Comparison of ENCODE assay signal across 8 cellular contexts in the genomic region with DNA sequence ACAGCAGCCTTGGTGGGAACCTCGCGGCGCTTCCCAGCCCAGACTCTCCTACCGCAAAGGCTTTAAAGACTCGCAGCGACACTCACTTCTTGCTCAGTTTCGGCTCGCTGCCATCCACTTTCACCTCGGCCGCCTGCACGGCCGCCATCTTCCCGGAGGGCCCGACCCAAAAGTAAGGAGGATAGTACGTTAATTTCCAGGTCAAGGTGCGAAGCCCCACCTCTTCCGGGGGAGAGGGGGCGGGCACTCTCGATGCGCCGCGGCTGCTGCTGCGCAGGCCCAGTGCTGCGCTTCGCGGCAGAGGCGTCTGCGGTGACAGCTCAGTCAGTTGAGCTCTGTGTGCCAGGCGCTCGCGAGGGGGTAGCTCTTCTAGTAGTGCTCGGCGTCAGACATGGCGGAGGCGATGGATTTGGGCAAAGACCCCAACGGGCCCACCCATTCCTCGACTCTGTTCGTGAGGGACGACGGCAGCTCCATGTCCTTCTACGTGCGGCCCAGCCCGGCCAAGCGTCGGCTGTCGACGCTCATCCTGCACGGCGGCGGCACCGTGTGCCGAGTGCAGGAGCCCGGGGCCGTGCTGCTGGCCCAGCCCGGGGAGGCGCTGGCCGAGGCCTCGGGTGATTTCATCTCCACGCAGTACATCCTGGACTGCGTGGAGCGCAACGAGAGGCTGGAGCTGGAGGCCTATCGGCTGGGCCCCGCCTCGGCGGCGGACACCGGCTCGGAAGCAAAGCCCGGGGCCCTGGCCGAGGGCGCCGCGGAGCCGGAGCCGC. TPM values are rescaled to one million over a fixed set of nuclear protein-coding genes. Genes with fewer than 3 reads are reported as not detected.
DNase-seq lines count a peak whose midpoint lies in the region; ATAC-seq and TF ChIP-seq lines count a peak whose summit lies in the region.

TSS of gene KARS1 (minus strand) at position 174 of the 773 bp plus-strand sequence. CDS start at position 148, 26 bp downstream.
TSS of gene TERF2IP (plus strand) at position 282 of the 773 bp plus-strand sequence. CDS start at position 392, 110 bp downstream.

- H3K36me3 ChIP-seq in right atrium auricular region (peaks cover 5% of the 10 kb centered on the region), uterus (no peaks in the 10 kb centered on the region)

- H3K27ac ChIP-seq in right atrium auricular region (peak within 1 kb of the TSS; percentile 96 to 99), uterus (peak within 1 kb of the TSS; percentile 92 to 96)

- ATAC-seq in HG02885 (IDR thresholded peaks at IDR 0.05; ENCODE audit: poor library complexity, unreplicated experiment) = peak; percentile 85

- no peaks in the 10 kb centered on the region for H3K9me3 ChIP-seq in right atrium auricular region
- no peaks in the 10 kb centered on the region for H3K9me3 ChIP-seq in uterus

- peaks cover 0 to 56% of the 10 kb centered on the region in 2 donors for H3K4me1 ChIP-seq in right atrium auricular region
- peaks cover 5 to 17% of the 10 kb centered on the region in 2 donors for H3K4me1 ChIP-seq in uterus

- TF ChIP-seq POLR2A in GM15510 (IDR thresholded peaks at IDR 0.05; ENCODE audit: borderline replicate concordance, extremely low read depth, insufficient read length) (peak; percentile 96), uterus (IDR thresholded peaks at IDR 0.05) (peak; percentile 95)

- no peaks in the 10 kb centered on the region for H3K27me3 ChIP-seq in right atrium auricular region
- H3K27me3 ChIP-seq in uterus = no peaks in the 10 kb centered on the region

- TF ChIP-seq CTCF in right atrium auricular region (IDR thresholded peaks at IDR 0.05) (no peak), uterus (IDR thresholded peaks at IDR 0.05) (no peak)

- peak; percentile 81 for DNase-seq in NCI-H1694 treated with DMSO at 0.1 percent for 48 hours (lab: John Stamatoyannopoulos, UW)
- DNase-seq in T-helper 2 cell = peak; percentile 89 to 98 (median 93)
- peak; percentile 73 to 97 (median 93) for DNase-seq in anterior cingulate cortex (lab: John Stamatoyannopoulos, UW)
- DNase-seq in right atrium auricular region (ENCODE audit: low spot score) = peak; percentile 93
- peak; percentile 75 for DNase-seq in pulmonary artery endothelial cell (ENCODE audit: low read depth, low spot score)
- DNase-seq in uterus = peak; percentile 90 to 94

- intact Hi-C loops in uterus (cut with DNase I; ENCODE audit: low total_unique reads) = no loop called here

- H3K4me3 ChIP-seq in right atrium auricular region (peak within 1 kb of the TSS; percentile 90 to 92), uterus (peak within 1 kb of the TSS; percentile 90 to 100)

RNA-seq across cellular contexts. Expression of gene KARS1, which starts in this region (rescaled TPM):
- 100 to 1,000 TPM in 1 of 2 donors, 10 to 100 TPM in 1; 88.9 to 100 TPM for total RNA-seq in right atrium auricular region
- 213 and 222 TPM in 2 replicates for total RNA-seq in pulmonary artery endothelial cell
- total RNA-seq in uterus = 100 to 1,000 TPM in 1 of 4 donors, 10 to 100 TPM in 3; 51.8 to 101 (median 87.1) TPM

RNA-seq across cellular contexts. Expression of gene TERF2IP, which starts in this region (rescaled TPM):
- total RNA-seq in right atrium auricular region (10 to 100 TPM; 77.8 to 81.8 TPM), pulmonary artery endothelial cell (39.0 and 49.8 TPM in 2 replicates), uterus (10 to 100 TPM; 29.5 to 74.5 (median 50.0) TPM)

Comparison
In these comparisons a context has a peak if more than half of its experiments do, and no peak if none do; other contexts are left out.
1. Peak in every context shown above with its lines: DNase-seq, ATAC-seq, H3K4me3 ChIP-seq and H3K27ac ChIP-seq.